In genomic region chr11:22065472-22065871, GRCh38 we compare ENCODE assay signal across 24 cellular contexts.
"Had no signal": no experiment of that assay in that cellular context is flagged by ENCODE, and none has a peak within 500 bp of the region (broad histone marks: within the 10 kb centered on the region; RNA-seq: fewer than 3 reads in every experiment).

No MANE protein-coding gene starts in this region.

- H3K27me3 Mint-ChIP-seq: IgD-negative memory B cell had no signal

- H3K36me3 ChIP-seq: SJCRH30 had no signal

- H3K4me1 ChIP-seq: SJCRH30 had no signal

- ATAC-seq: K562, Panc1, PC-3, Right ventricle myocardium inferior, SK-N-SH treated with all-trans-retinoic acid at 6 μM for 48 hours had no signal

- H3K27me3 ChIP-seq: SJCRH30 had no signal

- DNase-seq: Kasumi-1, MM.1S, NCI-H1092 treated with DMSO at 0.1 percent for 48 hours, NCI-H1436, NCI-H187, NCI-H2029, NCI-H2081 treated with DMSO at 0.1 percent for 48 hours, NCI-H2171, NCI-H345, NCI-H446 treated with DMSO at 0.1 percent for 48 hours, NCI-H524, NCI-H526 treated with DMSO at 0.1 percent for 48 hours, NCI-H748 treated with DMSO at 0.1 percent for 48 hours, PC-3, SHP77 treated with DMSO at 0.1 percent for 48 hours, SJCRH30, T-helper 1 cell had no signal

- H3K4me2 ChIP-seq: KMS-11 had no signal

- H3K4me3 Mint-ChIP-seq: IgD-negative memory B cell had no signal

- H3K36me3 Mint-ChIP-seq: IgD-negative memory B cell had no signal

- H3K4me1 Mint-ChIP-seq: IgD-negative memory B cell had no signal

- H3K27ac ChIP-seq: HL-60, KMS-11, SJCRH30 had no signal

- H3K27ac Mint-ChIP-seq: IgD-negative memory B cell had no signal

- H3K4me3 ChIP-seq: K562, SJCRH30 had no signal
